In genomic region chr4:2964859-2965258, GRCh38 we compare ENCODE assay signal across 8 cellular contexts. TPM values are rescaled to one million over a fixed set of nuclear protein-coding genes. Genes with fewer than 3 reads are reported as not detected.
A peak's percentile ranks its signal among the peaks of the same experiment; 100 is the strongest.
DNase-seq lines count a peak whose midpoint lies in the region; ATAC-seq and TF ChIP-seq lines count a peak whose summit lies in the region.
"Not testable (repeated sequence)": the region's sequence is repeated elsewhere in the genome, so short reads cannot be mapped to it uniquely, and the experiment has no call there.

No MANE protein-coding gene starts in this region.

- not testable (repeated sequence) for H2BK120ac ChIP-seq in mesenchymal stem cell (ENCODE audit: low read depth, low read length)

- not testable (repeated sequence) for H3K9me3 ChIP-seq in GM23248 (ENCODE audit: low read depth); adipocyte (ENCODE audit: control insufficient read depth, low read length); mesenchymal stem cell (ENCODE audit: control insufficient read depth, low read length); psoas muscle

- H3K4ac ChIP-seq in mesenchymal stem cell (ENCODE audit: low read depth in 1 of 2, low read length in 2 of 2) = not testable (repeated sequence)

- not testable (repeated sequence) for H2BK15ac ChIP-seq in mesenchymal stem cell (ENCODE audit: low read depth, poor library complexity, severe bottlenecking)

- H3K27ac Mint-ChIP-seq in activated CD8-positive, alpha-beta T cell treated with anti-CD3 and anti-CD28 coated beads for 36 hours = not testable (repeated sequence)

- not testable (repeated sequence) for H2AK5ac ChIP-seq in mesenchymal stem cell (ENCODE audit: low read length, severe bottlenecking)

- H3K9me3 Mint-ChIP-seq in activated CD8-positive, alpha-beta T cell treated with anti-CD3 and anti-CD28 coated beads for 36 hours = not testable (repeated sequence)

- DNase-seq in GM23248; activated CD8-positive, alpha-beta T cell treated with anti-CD3 and anti-CD28 coated beads for 36 hours; mesenchymal stem cell; psoas muscle: not testable (repeated sequence)
- peak; percentile 57 for DNase-seq in OCI-M1 (lab: John Stamatoyannopoulos, UW)
- peak; percentile 12 for DNase-seq in adipocyte (ENCODE audit: low read depth)
- peak; percentile 21 to 34 for DNase-seq in erythroblast (lab: John Stamatoyannopoulos, UW)

- TF ChIP-seq CTCF in activated CD8-positive, alpha-beta T cell treated with anti-CD3 and anti-CD28 coated beads for 36 hours (IDR thresholded peaks at IDR 0.05); psoas muscle (IDR thresholded peaks at IDR 0.05): not testable (repeated sequence)

- H3K4me1 ChIP-seq in ACC112 (ENCODE audit: control insufficient read depth, insufficient read depth, low read length, unreplicated experiment); mesenchymal stem cell (ENCODE audit: control insufficient read depth, insufficient read depth, low read depth, low read length): not testable (repeated sequence)
- H3K4me1 ChIP-seq in GM23248 (ENCODE audit: insufficient read depth) (peaks cover 18% of the 10 kb centered on the region), adipocyte (ENCODE audit: control insufficient read depth, insufficient read depth, low read length) (peaks cover 26% of the 10 kb centered on the region), psoas muscle (peaks cover 17% of the 10 kb centered on the region)

- not testable (repeated sequence) for TF ChIP-seq POLR2A in erythroblast (IDR thresholded peaks at IDR 0.05; ENCODE audit: low read length)

- ATAC-seq in activated CD8-positive, alpha-beta T cell treated with anti-CD3 and anti-CD28 coated beads for 36 hours; psoas muscle: not testable (repeated sequence)

- H4K8ac ChIP-seq in mesenchymal stem cell (ENCODE audit: low read length) = not testable (repeated sequence)

- CTCF ChIA-PET in activated CD8-positive, alpha-beta T cell treated with anti-CD3 and anti-CD28 coated beads for 36 hours (lab: Charles Lee) = interaction anchor here (1.1 to 5.0 kb wide), 3 partner anchors 9 to 80 kb away, joined by 3 to 34 read pairs (median 3); no protein-coding TSS in a partner anchor

- H3K4me3 ChIP-seq in ACC112 (ENCODE audit: low read depth, low read length) (peak overlapping the region; percentile 95), GM23248 (peak overlapping the region; percentile 99), adipocyte (ENCODE audit: low read length) (peak overlapping the region; percentile 90), mesenchymal stem cell (ENCODE audit: insufficient read depth in 1 of 2, low read depth in 1 of 2, low read length in 2 of 2) (peak overlapping the region in 1 of 2 experiments; percentile 91), psoas muscle (peak overlapping the region; percentile 96)

- H3K9ac ChIP-seq in GM23248 (peak overlapping the region; percentile 95), adipocyte (ENCODE audit: low read length) (peak overlapping the region; percentile 99), mesenchymal stem cell (ENCODE audit: low read length) (peak overlapping the region; percentile 97)

- not testable (repeated sequence) for H3K79me1 ChIP-seq in mesenchymal stem cell (replicated peaks; ENCODE audit: low read length, poor library complexity, severe bottlenecking)

- not testable (repeated sequence) for H3F3A ChIP-seq in GM23248 (ENCODE audit: insufficient read depth)

- not testable (repeated sequence) for H3K23ac ChIP-seq in mesenchymal stem cell (ENCODE audit: low read length in 2 of 2)

- H3K79me2 ChIP-seq in ACC112 (ENCODE audit: control insufficient read depth, insufficient read depth, low read length, unreplicated experiment) (peaks cover 31% of the 10 kb centered on the region), GM23248 (ENCODE audit: insufficient read depth) (peaks cover 64% of the 10 kb centered on the region)

- peaks cover 20% of the 10 kb centered on the region for H3K4me1 Mint-ChIP-seq in activated CD8-positive, alpha-beta T cell treated with anti-CD3 and anti-CD28 coated beads for 36 hours (ENCODE audit: low read depth)

- in situ Hi-C loops in GM23248 (cut with MboI) = not testable (repeated sequence)

- peak overlapping the region; percentile 83 for H3K4me3 Mint-ChIP-seq in activated CD8-positive, alpha-beta T cell treated with anti-CD3 and anti-CD28 coated beads for 36 hours

- not testable (repeated sequence) for H3K9me2 ChIP-seq in GM23248 (ENCODE audit: insufficient read depth)

- H3K36me3 ChIP-seq in ACC112 (ENCODE audit: insufficient read depth, low read length); GM23248 (ENCODE audit: low read depth); adipocyte (ENCODE audit: control insufficient read depth, insufficient read depth, low read length, severe bottlenecking); mesenchymal stem cell (ENCODE audit: control insufficient read depth in 1 of 2, insufficient read depth in 2 of 2, low read depth in 1 of 2, low read length in 2 of 2); psoas muscle (ENCODE audit: insufficient read depth in 1 of 2, low read depth in 1 of 2): not testable (repeated sequence)

- H3K4me2 ChIP-seq in GM23248 (ENCODE audit: unreplicated experiment) = peak overlapping the region; percentile 95
- H3K4me2 ChIP-seq in mesenchymal stem cell (ENCODE audit: low read length, poor library complexity, severe bottlenecking) = not testable (repeated sequence)

- H3K36me3 Mint-ChIP-seq in activated CD8-positive, alpha-beta T cell treated with anti-CD3 and anti-CD28 coated beads for 36 hours (ENCODE audit: low read depth) = peaks cover 13% of the 10 kb centered on the region

- not testable (repeated sequence) for H4K91ac ChIP-seq in mesenchymal stem cell (ENCODE audit: low read length)

- H2BK5ac ChIP-seq in mesenchymal stem cell (ENCODE audit: low read depth, low read length, poor library complexity, severe bottlenecking) = not testable (repeated sequence)

- not testable (repeated sequence) for H2AFZ ChIP-seq in ACC112 (ENCODE audit: low read length, unreplicated experiment); mesenchymal stem cell (ENCODE audit: low read depth, low read length)
- peak overlapping the region; percentile 95 for H2AFZ ChIP-seq in GM23248

- H3K18ac ChIP-seq in mesenchymal stem cell (ENCODE audit: low read depth in 1 of 2, low read length in 2 of 2) = not testable (repeated sequence)

- H2BK12ac ChIP-seq in mesenchymal stem cell (ENCODE audit: low read length in 2 of 2) = not testable (repeated sequence)

- not testable (repeated sequence) for H4K20me1 ChIP-seq in GM23248 (ENCODE audit: insufficient read depth)

- 46 to 47% methylated on average over 5 of the region's 5 CpGs for WGBS in GM23248 (ENCODE audit: low coverage in 1 of 2, low lambda C conversion rate in 2 of 2, missing lambda C conversion rate in 2 of 2), 2 experiments
- WGBS in mesenchymal stem cell = 86% methylated on average over 5 of the region's 5 CpGs
- 70 to 84% (median 70%) methylated on average over 5 of the region's 5 CpGs for WGBS in psoas muscle, 3 donors

- intact Hi-C loops in activated CD8-positive, alpha-beta T cell treated with anti-CD3 and anti-CD28 coated beads for 36 hours (cut with micrococcal nuclease) = not testable (repeated sequence)
- intact Hi-C loops in psoas muscle (cut with DNase I) = loop anchor here in 1 of 2 donors (5.0 kb wide), 1 partner anchor 77 kb away; no protein-coding TSS in a partner anchor

- H3K27ac ChIP-seq in ACC112 (ENCODE audit: low read depth, low read length); GM23248; mesenchymal stem cell (ENCODE audit: low read length, poor library complexity, severe bottlenecking); psoas muscle: not testable (repeated sequence)

- POLR2A ChIA-PET in activated CD8-positive, alpha-beta T cell treated with anti-CD3 and anti-CD28 coated beads for 36 hours (lab: Charles Lee) = interaction anchor here (1.1 kb wide), 1 partner anchor 552 kb away, joined by 4 read pairs; no protein-coding TSS in a partner anchor

- not testable (repeated sequence) for H3K27me3 ChIP-seq in ACC112 (ENCODE audit: insufficient read depth, low read length); GM23248 (replicated peaks; ENCODE audit: insufficient read depth); adipocyte (replicated peaks; ENCODE audit: control insufficient read depth, insufficient read depth, low read length); mesenchymal stem cell (ENCODE audit: control insufficient read depth in 1 of 2, insufficient read depth in 1 of 2, low read length in 2 of 2); psoas muscle (ENCODE audit: insufficient read depth in 3 of 3, low read length in 2 of 3)

- H3K27me3 Mint-ChIP-seq in activated CD8-positive, alpha-beta T cell treated with anti-CD3 and anti-CD28 coated beads for 36 hours = not testable (repeated sequence)

- H3K14ac ChIP-seq in mesenchymal stem cell (ENCODE audit: low read length in 2 of 2) = not testable (repeated sequence)

RNA-seq across cellular contexts. Expression of gene GRK4, which starts 1.5 kb away (rescaled TPM):
- 5.8 and 7.1 TPM in 2 replicates for total RNA-seq in GM23248 (2014; rRNA removed; shearing (Covaris generic))
- polyA plus RNA-seq in GM23248 (2016; fragmentation: Nextera tagmentation; extraction: Ambion mirVana) (5.1 and 6.5 TPM in 2 replicates), psoas muscle (1 to 10 TPM; 5.8 to 9.2 (median 6.6) TPM)
- 1 to 10 TPM; 2.8 to 3.0 TPM for total RNA-seq in activated CD8-positive, alpha-beta T cell treated with anti-CD3 and anti-CD28 coated beads for 36 hours
- polyA plus RNA-seq in mesenchymal stem cell (2013, experiment 1 of 2) = 3.6 TPM
- polyA plus RNA-seq in mesenchymal stem cell (2013, experiment 2 of 2) = 3.7 TPM
- 1 to 10 TPM; 5.9 to 7.9 (median 6.9) TPM for total RNA-seq in psoas muscle

RNA-seq across cellular contexts. Expression of gene NOP14, which starts 1.7 kb away (rescaled TPM):
- total RNA-seq in GM23248 (2014; rRNA removed; shearing (Covaris generic)) = 15.9 and 20.6 TPM in 2 replicates
- polyA plus RNA-seq in GM23248 (2016; fragmentation: Nextera tagmentation; extraction: Ambion mirVana) = 19.3 and 20.5 TPM in 2 replicates
- 10 to 100 TPM; 76.8 to 77.3 TPM for total RNA-seq in activated CD8-positive, alpha-beta T cell treated with anti-CD3 and anti-CD28 coated beads for 36 hours
- polyA plus RNA-seq in mesenchymal stem cell (2013, experiment 1 of 2) = 32.6 TPM
- polyA plus RNA-seq in mesenchymal stem cell (2013, experiment 2 of 2) = 33.3 TPM
- total RNA-seq in psoas muscle = 10 to 100 TPM; 28.0 to 45.1 (median 43.9) TPM
- 10 to 100 TPM; 24.7 to 48.1 (median 45.0) TPM for polyA plus RNA-seq in psoas muscle
